ENCODE assay signal across 9 cellular contexts in genomic region chr1:100866041-100866900, GRCh38. TPM values are rescaled to one million over a fixed set of nuclear protein-coding genes. Genes with fewer than 3 reads are reported as not detected.
DNase-seq lines count a peak whose midpoint lies in the region; ATAC-seq, FAIRE-seq and TF ChIP-seq lines count a peak whose summit lies in the region.
"Had no signal": no experiment of that assay in that cellular context is flagged by ENCODE, and none has a peak within 500 bp of the region (broad histone marks: within the 10 kb centered on the region; RNA-seq: fewer than 3 reads in every experiment).

No MANE protein-coding gene starts in this region.

- H3K27ac ChIP-seq in Karpas-422 (ENCODE audit: low read length) (no peak overlapping the region), hepatocyte (no peak overlapping the region)
- H3K27ac ChIP-seq: epithelial cell of prostate had no signal

- no peaks in the 10 kb centered on the region for H3K4me1 Mint-ChIP-seq in activated CD8-positive, alpha-beta T cell treated with anti-CD3 and anti-CD28 coated beads for 36 hours (ENCODE audit: low read depth)

- H3K27me3 Mint-ChIP-seq in activated CD8-positive, alpha-beta T cell treated with anti-CD3 and anti-CD28 coated beads for 36 hours = no peaks in the 10 kb centered on the region

- H3K4me3 Mint-ChIP-seq in activated CD8-positive, alpha-beta T cell treated with anti-CD3 and anti-CD28 coated beads for 36 hours = no peak overlapping the region

- H3K9me3 ChIP-seq in Karpas-422 (ENCODE audit: low read length) = no peaks in the 10 kb centered on the region
- H3K9me3 ChIP-seq in hepatocyte (ENCODE audit: low read depth) = no peaks in the 10 kb centered on the region

- 72% methylated on average over 5 of the region's 5 CpGs for WGBS in hepatocyte (ENCODE audit: low lambda C conversion rate, missing lambda C conversion rate)

- H3K27me3 ChIP-seq in Karpas-422 (ENCODE audit: low read length) = no peaks in the 10 kb centered on the region
- no peaks in the 10 kb centered on the region for H3K27me3 ChIP-seq in hepatocyte

- CTCF ChIA-PET in activated CD8-positive, alpha-beta T cell treated with anti-CD3 and anti-CD28 coated beads for 36 hours (lab: Charles Lee) = interaction anchor here (0.7 to 4.8 kb wide), 6 partner anchors 10 to 405 kb away, joined by 3 to 67 read pairs (median 4); no protein-coding TSS in a partner anchor

- ATAC-seq in GM18511 (IDR thresholded peaks at IDR 0.05; ENCODE audit: unreplicated experiment) (peak; percentile 70), GM21381 (IDR thresholded peaks at IDR 0.05; ENCODE audit: unreplicated experiment) (no peak)
- no peak for ATAC-seq in activated CD8-positive, alpha-beta T cell treated with anti-CD3 and anti-CD28 coated beads for 36 hours

- H3K79me2 ChIP-seq in Karpas-422 (ENCODE audit: low read length) = no peaks in the 10 kb centered on the region
- H3K79me2 ChIP-seq in hepatocyte = no peaks in the 10 kb centered on the region

- POLR2A ChIA-PET in activated CD8-positive, alpha-beta T cell treated with anti-CD3 and anti-CD28 coated beads for 36 hours (lab: Charles Lee) = interaction anchor here (0.5 kb wide), 1 partner anchor 435 kb away, joined by 4 read pairs; no protein-coding TSS in a partner anchor

- no peaks in the 10 kb centered on the region for H3K9me2 ChIP-seq in Karpas-422 (replicated peaks; ENCODE audit: insufficient read depth, low read length)
- no peaks in the 10 kb centered on the region for H3K9me2 ChIP-seq in hepatocyte (replicated peaks; ENCODE audit: insufficient read depth)

- peak; percentile 40 for DNase-seq in AG09309 (ENCODE audit: low read depth)
- DNase-seq in Karpas-422 = peak; percentile 76
- DNase-seq in activated CD8-positive, alpha-beta T cell treated with anti-CD3 and anti-CD28 coated beads for 36 hours = no peak
- DNase-seq in hepatocyte (ENCODE audit: low spot score) = peak; percentile 44
- DNase-seq in urothelium cell line (ENCODE audit: low spot score) = peak; percentile 13
- no peak for DNase-seq in NK-92 (lab: John Stamatoyannopoulos, UW; ENCODE audit: unreplicated experiment)

- H3K36me3 Mint-ChIP-seq in activated CD8-positive, alpha-beta T cell treated with anti-CD3 and anti-CD28 coated beads for 36 hours (ENCODE audit: low read depth) = no peaks in the 10 kb centered on the region

- H3K36me3 ChIP-seq in Karpas-422 (ENCODE audit: insufficient read depth, low read length) (no peaks in the 10 kb centered on the region), hepatocyte (replicated peaks; ENCODE audit: insufficient read depth, low read depth) (no peaks in the 10 kb centered on the region)

- no peak overlapping the region for H3K27ac Mint-ChIP-seq in activated CD8-positive, alpha-beta T cell treated with anti-CD3 and anti-CD28 coated beads for 36 hours

- H4K20me1 ChIP-seq in Karpas-422 (ENCODE audit: insufficient read depth, low read depth, low read length) = no peaks in the 10 kb centered on the region
- H4K20me1 ChIP-seq in hepatocyte (ENCODE audit: insufficient read depth, poor library complexity, severe bottlenecking) = no peaks in the 10 kb centered on the region

- peak; percentile 36 for TF ChIP-seq CTCF in AG09309 (IDR thresholded peaks at IDR 0.05; ENCODE audit: control insufficient read depth, insufficient read depth, low read depth, low read length, missing control alignments)
- peak; percentile 63 for TF ChIP-seq CTCF in activated CD8-positive, alpha-beta T cell treated with anti-CD3 and anti-CD28 coated beads for 36 hours (IDR thresholded peaks at IDR 0.05)
- TF ChIP-seq CTCF in hepatocyte (IDR thresholded peaks at IDR 0.05; ENCODE audit: poor library complexity) = peak; percentile 66

- intact Hi-C loops in activated CD8-positive, alpha-beta T cell treated with anti-CD3 and anti-CD28 coated beads for 36 hours (cut with micrococcal nuclease) = loop anchor here (2.0 to 10.0 kb wide), 3 partner anchors 259 to 1059 kb away; partner anchors contain the start of gene GPR88

- H3K4me3 ChIP-seq in AG09309 (ENCODE audit: control insufficient read depth, low read depth, low read length) (no peak overlapping the region), Karpas-422 (ENCODE audit: low read length) (no peak overlapping the region), hepatocyte (no peak overlapping the region)

- H3K9me3 Mint-ChIP-seq in activated CD8-positive, alpha-beta T cell treated with anti-CD3 and anti-CD28 coated beads for 36 hours = no peaks in the 10 kb centered on the region

- no peak overlapping the region for H3K9ac ChIP-seq in Karpas-422 (ENCODE audit: low read length)

- H3K4me2 ChIP-seq in Karpas-422 (ENCODE audit: low read depth, low read length, poor library complexity, severe bottlenecking) = no peak overlapping the region
- H3K4me2 ChIP-seq in hepatocyte = no peak overlapping the region

- no peak for FAIRE-seq in urothelium cell line (lab: Jason Lieb, UNC)

- no peak overlapping the region for H2AFZ ChIP-seq in Karpas-422 (ENCODE audit: low read length)
- H2AFZ ChIP-seq in hepatocyte = no peak overlapping the region

- H3K4me1 ChIP-seq in Karpas-422 (ENCODE audit: low read length) = peaks cover 5% of the 10 kb centered on the region
- H3K4me1 ChIP-seq in hepatocyte (ENCODE audit: insufficient read depth) = no peaks in the 10 kb centered on the region

RNA-seq across cellular contexts. Expression of gene EXTL2, which starts 28.4 kb away (rescaled TPM):
- 4.6 and 17.0 TPM in 2 replicates for total RNA-seq in Karpas-422 (2014; rRNA removed; shearing (Covaris generic); ENCODE audit: low replicate concordance)
- total RNA-seq in activated CD8-positive, alpha-beta T cell treated with anti-CD3 and anti-CD28 coated beads for 36 hours = 1 to 10 TPM; 4.1 to 5.7 TPM
- 28.6 and 30.9 TPM in 2 replicates for total RNA-seq in hepatocyte
- polyA plus RNA-seq in hepatocyte = 16.9 and 19.7 TPM in 2 replicates

RNA-seq across cellular contexts. Expression of gene SLC30A7, which starts 29.6 kb away (rescaled TPM):
- total RNA-seq in Karpas-422 (2014; rRNA removed; shearing (Covaris generic); ENCODE audit: low replicate concordance) = 8.9 and 28.8 TPM in 2 replicates
- 10 to 100 TPM; 32.0 to 36.1 TPM for total RNA-seq in activated CD8-positive, alpha-beta T cell treated with anti-CD3 and anti-CD28 coated beads for 36 hours
- 39.9 and 61.9 TPM in 2 replicates for total RNA-seq in hepatocyte
- polyA plus RNA-seq in hepatocyte = 18.2 and 23.0 TPM in 2 replicates

Comparison
In these comparisons a context has a peak if more than half of its experiments do, and no peak if none do; other contexts are left out.
1. DNase-seq: peak in AG09309 (single experiment), Karpas-422 (single experiment), hepatocyte (single experiment) and urothelium cell line (single experiment); none in activated CD8-positive, alpha-beta T cell treated with anti-CD3 and anti-CD28 coated beads for 36 hours (single experiment) and NK-92 (single experiment).
2. Peak in every context shown above with its lines, with median percentiles within 50 percentile points of each other: CTCF ChIP-seq.